In genomic region chr17:27499451-27500265, GRCh38 we compare ENCODE assay signal across 10 cellular contexts.
"Had no signal": no experiment of that assay in that cellular context is flagged by ENCODE, and none has a peak within 500 bp of the region (broad histone marks: within the 10 kb centered on the region; RNA-seq: fewer than 3 reads in every experiment).

No MANE protein-coding gene starts in this region.

- H3K27ac ChIP-seq: colonic mucosa, epithelial cell of prostate had no signal

- H3K27me3 ChIP-seq: colonic mucosa had no signal

- H3K4me1 ChIP-seq: colonic mucosa had no signal

- H3K9me3 ChIP-seq: colonic mucosa had no signal

- H3K36me3 ChIP-seq: colonic mucosa had no signal

- H3K4me3 ChIP-seq: colonic mucosa, skin epidermis had no signal

- DNase-seq: activated effector memory CD4-positive, alpha-beta T cell treated with Interleukin-2 at 50 U/mL for 16 hours; activated T-cell treated with anti-CD3 and anti-CD28 coated beads, Interleukin-2, amount 50 U/mL, for 24 hours; colonic mucosa; effector memory CD4-positive, alpha-beta T cell; immature natural killer cell; mammary epithelial cell; SHP77 treated with DMSO at 0.1 percent for 48 hours; T-helper 17 cell had no signal

- ATAC-seq: T-helper 17 cell had no signal
